In genomic region chr16:22313141-22313781, GRCh38 we compare ENCODE assay signal across 1 cellular context.
TF ChIP-seq lines count a peak whose summit lies in the region.

No MANE protein-coding gene starts in this region.

TF ChIP-seq in HepG2, 621 proteins besides CTCF, POLR2A, EP300 and RAD21 (continued from another document):
- TF ChIP-seq, protein P1, sequence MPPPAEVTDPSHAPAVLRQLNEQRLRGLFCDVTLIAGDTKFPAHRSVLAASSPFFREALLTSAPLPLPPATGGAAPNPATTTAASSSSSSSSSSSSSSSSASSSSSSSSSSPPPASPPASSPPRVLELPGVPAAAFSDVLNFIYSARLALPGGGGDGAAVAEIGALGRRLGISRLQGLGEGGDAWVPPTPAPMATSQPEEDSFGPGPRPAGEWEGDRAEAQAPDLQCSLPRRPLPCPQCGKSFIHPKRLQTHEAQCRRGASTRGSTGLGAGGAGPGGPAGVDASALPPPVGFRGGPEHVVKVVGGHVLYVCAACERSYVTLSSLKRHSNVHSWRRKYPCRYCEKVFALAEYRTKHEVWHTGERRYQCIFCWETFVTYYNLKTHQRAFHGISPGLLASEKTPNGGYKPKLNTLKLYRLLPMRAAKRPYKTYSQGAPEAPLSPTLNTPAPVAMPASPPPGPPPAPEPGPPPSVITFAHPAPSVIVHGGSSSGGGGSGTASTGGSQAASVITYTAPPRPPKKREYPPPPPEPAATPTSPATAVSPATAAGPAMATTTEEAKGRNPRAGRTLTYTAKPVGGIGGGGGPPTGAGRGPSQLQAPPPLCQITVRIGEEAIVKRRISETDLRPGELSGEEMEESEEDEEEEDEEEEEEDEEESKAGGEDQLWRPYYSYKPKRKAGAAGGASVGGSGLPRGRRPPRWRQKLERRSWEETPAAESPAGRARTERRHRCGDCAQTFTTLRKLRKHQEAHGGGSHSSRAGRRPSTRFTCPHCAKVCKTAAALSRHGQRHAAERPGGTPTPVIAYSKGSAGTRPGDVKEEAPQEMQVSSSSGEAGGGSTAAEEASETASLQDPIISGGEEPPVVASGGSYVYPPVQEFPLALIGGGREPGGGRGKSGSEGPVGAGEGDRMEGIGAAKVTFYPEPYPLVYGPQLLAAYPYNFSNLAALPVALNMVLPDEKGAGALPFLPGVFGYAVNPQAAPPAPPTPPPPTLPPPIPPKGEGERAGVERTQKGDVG (CRISPR knock-in tag; IDR thresholded peaks at IDR 0.05; ENCODE audit: borderline replicate concordance) = 0 out of 2 replicates have a peak, but pooled peaks have one; percentile 17
- TF ChIP-seq FOSL1 (CRISPR knock-in tag; IDR thresholded peaks at IDR 0.05; ENCODE audit: borderline replicate concordance) = peak; percentile 34; the same call in 1 of the 2 replicates
- TF ChIP-seq RBM22 (optimal IDR thresholded peaks at IDR 0.05; ENCODE audit: low read length) = peak; percentile 68
- 0 out of 2 replicates have a peak, but pooled peaks have one; percentile 54 for TF ChIP-seq PAF1 (CRISPR knock-in tag; IDR thresholded peaks at IDR 0.05)
- TF ChIP-seq AGO2 (optimal IDR thresholded peaks at IDR 0.05; ENCODE audit: low read depth, low read length) = peak; percentile 50
- TF ChIP-seq ZNF225 (CRISPR knock-in tag; IDR thresholded peaks at IDR 0.05) = peak; percentile 53; the same call in 1 of the 2 replicates
- TF ChIP-seq, protein P2, sequence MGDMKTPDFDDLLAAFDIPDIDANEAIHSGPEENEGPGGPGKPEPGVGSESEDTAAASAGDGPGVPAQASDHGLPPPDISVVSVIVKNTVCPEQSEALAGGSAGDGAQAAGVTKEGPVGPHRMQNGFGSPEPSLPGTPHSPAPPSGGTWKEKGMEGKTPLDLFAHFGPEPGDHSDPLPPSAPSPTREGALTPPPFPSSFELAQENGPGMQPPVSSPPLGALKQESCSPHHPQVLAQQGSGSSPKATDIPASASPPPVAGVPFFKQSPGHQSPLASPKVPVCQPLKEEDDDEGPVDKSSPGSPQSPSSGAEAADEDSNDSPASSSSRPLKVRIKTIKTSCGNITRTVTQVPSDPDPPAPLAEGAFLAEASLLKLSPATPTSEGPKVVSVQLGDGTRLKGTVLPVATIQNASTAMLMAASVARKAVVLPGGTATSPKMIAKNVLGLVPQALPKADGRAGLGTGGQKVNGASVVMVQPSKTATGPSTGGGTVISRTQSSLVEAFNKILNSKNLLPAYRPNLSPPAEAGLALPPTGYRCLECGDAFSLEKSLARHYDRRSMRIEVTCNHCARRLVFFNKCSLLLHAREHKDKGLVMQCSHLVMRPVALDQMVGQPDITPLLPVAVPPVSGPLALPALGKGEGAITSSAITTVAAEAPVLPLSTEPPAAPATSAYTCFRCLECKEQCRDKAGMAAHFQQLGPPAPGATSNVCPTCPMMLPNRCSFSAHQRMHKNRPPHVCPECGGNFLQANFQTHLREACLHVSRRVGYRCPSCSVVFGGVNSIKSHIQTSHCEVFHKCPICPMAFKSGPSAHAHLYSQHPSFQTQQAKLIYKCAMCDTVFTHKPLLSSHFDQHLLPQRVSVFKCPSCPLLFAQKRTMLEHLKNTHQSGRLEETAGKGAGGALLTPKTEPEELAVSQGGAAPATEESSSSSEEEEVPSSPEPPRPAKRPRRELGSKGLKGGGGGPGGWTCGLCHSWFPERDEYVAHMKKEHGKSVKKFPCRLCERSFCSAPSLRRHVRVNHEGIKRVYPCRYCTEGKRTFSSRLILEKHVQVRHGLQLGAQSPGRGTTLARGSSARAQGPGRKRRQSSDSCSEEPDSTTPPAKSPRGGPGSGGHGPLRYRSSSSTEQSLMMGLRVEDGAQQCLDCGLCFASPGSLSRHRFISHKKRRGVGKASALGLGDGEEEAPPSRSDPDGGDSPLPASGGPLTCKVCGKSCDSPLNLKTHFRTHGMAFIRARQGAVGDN (CRISPR knock-in tag; IDR thresholded peaks at IDR 0.05) = 0 out of 2 replicates have a peak, but pooled peaks have one; percentile 16
- no peak for TF ChIP-seq CHCHD3 (CRISPR knock-in tag; IDR thresholded peaks at IDR 0.05)
- TF ChIP-seq HOXA3 (CRISPR knock-in tag; IDR thresholded peaks at IDR 0.05) = 0 out of 2 replicates have a peak, but pooled peaks have one; percentile 11
- TF ChIP-seq MXI1 (IDR thresholded peaks at IDR 0.05; ENCODE audit: borderline replicate concordance, low read depth, low read length) = 0 out of 3 replicates have a peak, but pooled peaks have one; percentile 13
- TF ChIP-seq POLR2G (IDR thresholded peaks at IDR 0.05; ENCODE audit: low read depth, low read length) = peak; percentile 49; the same call in 1 of the 2 replicates
- TF ChIP-seq ZNF839 (CRISPR knock-in tag; IDR thresholded peaks at IDR 0.05; ENCODE audit: borderline replicate concordance) = no peak
- 0 out of 2 replicates have a peak, but pooled peaks have one; percentile 23 for TF ChIP-seq NFKB2 (CRISPR knock-in tag; IDR thresholded peaks at IDR 0.05; ENCODE audit: borderline replicate concordance)
- no peak for TF ChIP-seq PRDM15 (CRISPR knock-in tag; IDR thresholded peaks at IDR 0.05)
